27 cellular contexts compared by ENCODE assay signal in genomic region chr20:20553534-20553933, GRCh38.
"Had no signal": no experiment of that assay in that cellular context is flagged by ENCODE, and none has a peak within 500 bp of the region (broad histone marks: within the 10 kb centered on the region; RNA-seq: fewer than 3 reads in every experiment).

No MANE protein-coding gene starts in this region.

- H3K27ac ChIP-seq: heart left ventricle, ovary, skin epidermis, upper lobe of left lung, vagina had no signal

- DNase-seq: activated CD4-positive, alpha-beta memory T cell treated with anti-CD3 and anti-CD28 coated beads for 36 hours; activated CD4-positive, alpha-beta T cell treated with anti-CD3 and anti-CD28 coated beads for 48 hours; activated CD8-positive, alpha-beta memory T cell treated with anti-CD3 and anti-CD28 coated beads, Interleukin-2, amount 50 U/mL, for 4 hours; activated effector memory CD4-positive, alpha-beta T cell treated with anti-CD3 and anti-CD28 coated beads, Interleukin-2, amount 50 U/mL, for 16 hours; activated naive CD4-positive, alpha-beta T cell treated with anti-CD3 and anti-CD28 coated beads, Interleukin-2, amount 50 U/mL, for 16 hours; activated T-cell treated with anti-CD3 and anti-CD28 coated beads, Interleukin-2, amount 50 U/mL, for 1 hour; amygdala; endodermal cell; foreskin fibroblast; heart left ventricle; hypothalamus; immature natural killer cell; naive thymus-derived CD4-positive, alpha-beta T cell; ovary; stimulated activated CD4-positive, alpha-beta T cell treated with anti-CD3 and anti-CD28 coated beads, Interleukin-4, amount 100 ng/mL, for 4 hours; stimulated activated CD8-positive, alpha-beta memory T cell treated with anti-CD3 and anti-CD28 coated beads, Interleukin-4, amount 100 ng/mL, for 48 hours; stimulated activated naive CD8-positive, alpha-beta T cell treated with anti-CD3 and anti-CD28 coated beads, Interleukin-15, amount 100 ng/mL, for 72 hours; substantia nigra; T-helper 9 cell; upper lobe of left lung; WERI-Rb-1 had no signal

- H3K27me3 ChIP-seq: heart left ventricle, ovary, upper lobe of left lung, vagina had no signal

- H3K36me3 ChIP-seq: ovary, WERI-Rb-1 had no signal

- H3K4me3 ChIP-seq: heart left ventricle, ovary, skin epidermis, upper lobe of left lung, vagina had no signal

- H3K9me3 ChIP-seq: ovary, upper lobe of left lung, vagina had no signal

- ATAC-seq: activated CD4-positive, CD25-positive, alpha-beta regulatory T cell treated with anti-CD3 and anti-CD28 coated beads, Interleukin-2, amount 50 U/mL, for 24 hours; esophagus mucosa; heart left ventricle; naive thymus-derived CD4-positive, alpha-beta T cell; sciatic nerve; stimulated activated memory B cell treated with anti-CD40 and anti-IgM and Interleukin-4, amounts not matched to agents 10 μg/mL and 1 μg/mL and 100 μg/mL, for 72 hours; stimulated activated naive CD8-positive, alpha-beta T cell treated with anti-CD3 and anti-CD28 coated beads, Interleukin-15, amount 100 ng/mL, for 72 hours had no signal

- H3K4me1 ChIP-seq: heart left ventricle had no signal
